ENCODE assay signal across 9 cellular contexts in genomic region chr7:101315336-101315735, GRCh38. TPM values are rescaled to one million over a fixed set of nuclear protein-coding genes. Genes with fewer than 3 reads are reported as not detected.
DNase-seq lines count a peak whose midpoint lies in the region; ATAC-seq lines count a peak whose summit lies in the region.
"Had no signal": no experiment of that assay in that cellular context is flagged by ENCODE, and none has a peak within 500 bp of the region (broad histone marks: within the 10 kb centered on the region; RNA-seq: fewer than 3 reads in every experiment).

No MANE protein-coding gene starts in this region.

- peaks cover 0 to 5% (median 4%) of the 10 kb centered on the region in 5 donors for H3K27me3 Mint-ChIP-seq in naive thymus-derived CD8-positive, alpha-beta T cell

- peaks cover 0 to 15% (median 8%) of the 10 kb centered on the region in 9 donors for H3K9me3 Mint-ChIP-seq in naive thymus-derived CD8-positive, alpha-beta T cell

- DNase-seq in ELF-1 (ENCODE audit: low read depth, low spot score) (peak; percentile 47), LHCN-M2 (ENCODE audit: low read depth) (peak; percentile 57)
- DNase-seq in activated CD4-positive, CD25-positive, alpha-beta regulatory T cell treated with anti-CD3 and anti-CD28 coated beads, Interleukin-2, amount 50 U/mL, for 16 hours (ENCODE audit: low read depth, low spot score) = peak; percentile 21
- peak; percentile 28 for DNase-seq in effector CD4-positive, alpha-beta T cell
- peak in 8 of 10 donors; percentile 10 to 56 (median 40) for DNase-seq in naive thymus-derived CD8-positive, alpha-beta T cell

- POLR2A ChIA-PET in naive thymus-derived CD8-positive, alpha-beta T cell (lab: Charles Lee) = no interaction called here

- no peaks in the 10 kb centered on the region for H3K4me1 Mint-ChIP-seq in naive thymus-derived CD8-positive, alpha-beta T cell

- no peak for ATAC-seq in naive thymus-derived CD8-positive, alpha-beta T cell
- ATAC-seq in HG03565 (IDR thresholded peaks at IDR 0.05; ENCODE audit: unreplicated experiment) (no peak), HG02852 (IDR thresholded peaks at IDR 0.05; ENCODE audit: unreplicated experiment) (no peak), GM21360 (IDR thresholded peaks at IDR 0.05; ENCODE audit: unreplicated experiment) (no peak)

- H3K4me3 Mint-ChIP-seq in naive thymus-derived CD8-positive, alpha-beta T cell = no peak overlapping the region

- H3K36me3 Mint-ChIP-seq in naive thymus-derived CD8-positive, alpha-beta T cell = peaks cover 3 to 17% (median 13%) of the 10 kb centered on the region in 3 donors

- H3K27ac Mint-ChIP-seq in naive thymus-derived CD8-positive, alpha-beta T cell = no peak overlapping the region

RNA-seq across cellular contexts. Expression of gene IFT22, which starts 6.3 kb away (rescaled TPM):
- total RNA-seq in LHCN-M2 (2014; rRNA removed) = 41.2 and 44.5 TPM in 2 replicates
- 50.2 TPM for polyA plus RNA-seq in LHCN-M2 (2012)
- 1 to 10 TPM; 4.0 to 4.2 TPM for total RNA-seq in naive thymus-derived CD8-positive, alpha-beta T cell
- 1 to 10 TPM; 6.5 to 8.2 (median 8.0) TPM for polyA plus RNA-seq in naive thymus-derived CD8-positive, alpha-beta T cell

RNA-seq across cellular contexts. Expression of gene COL26A1, which starts 47.3 kb away (rescaled TPM):
- not detected in 2 replicates for total RNA-seq in LHCN-M2 (2014; rRNA removed)
- polyA plus RNA-seq in LHCN-M2 (2012) = not detected
- not detected for total RNA-seq in naive thymus-derived CD8-positive, alpha-beta T cell
- not detected for polyA plus RNA-seq in naive thymus-derived CD8-positive, alpha-beta T cell
- total RNA-seq: activated CD8-positive, alpha-beta memory T cell treated with anti-CD3 and anti-CD28 coated beads for 36 hours had no signal
